In the genomic region with DNA sequence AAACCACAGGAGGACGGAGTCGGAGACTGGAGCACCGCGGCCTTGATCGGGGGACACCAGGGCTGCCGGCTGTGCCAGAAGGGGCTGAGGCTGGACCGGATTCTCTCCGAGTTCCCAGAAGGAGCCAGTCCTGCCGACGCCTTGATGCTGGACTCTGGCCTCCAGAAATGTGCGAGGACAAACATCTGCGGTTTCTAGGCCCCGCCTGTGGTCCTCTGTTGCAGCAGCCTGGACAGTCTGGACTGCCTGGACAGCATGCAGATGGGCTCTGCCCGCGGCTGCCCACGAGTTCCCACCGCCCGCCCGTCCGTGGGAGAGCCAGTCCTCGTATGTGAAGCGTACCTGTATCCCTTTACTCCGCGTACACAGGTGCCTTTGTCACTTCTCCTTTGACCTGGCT, we compare ENCODE assay signal across 22 cellular contexts. TPM values are rescaled to one million over a fixed set of nuclear protein-coding genes. Genes with fewer than 3 reads are reported as not detected.
"Had no signal": no experiment of that assay in that cellular context is flagged by ENCODE, and none has a peak within 500 bp of the region (broad histone marks: within the 10 kb centered on the region; RNA-seq: fewer than 3 reads in every experiment).

No MANE protein-coding gene starts in this region.

RNA-seq across cellular contexts. Expression of gene ICOSLG, which starts 34.6 kb away (rescaled TPM):
- total RNA-seq: osteoblast had no signal

RNA-seq across cellular contexts. Expression of gene DNMT3L, which starts 55.5 kb away (rescaled TPM):
- total RNA-seq: heart right ventricle; hepatocyte; kidney epithelial cell; lower leg skin; lung microvascular endothelial cell; mesenteric fat pad; mucosa of gallbladder; naive thymus-derived CD8-positive, alpha-beta T cell; neural crest cell; osteoblast; posterior vena cava; pulmonary artery endothelial cell; renal cortical epithelial cell; right atrium auricular region; sigmoid colon; spleen; subcutaneous adipose tissue; suprapubic skin; thoracic aorta; ureter; uterus had no signal
- polyA plus RNA-seq: heart right ventricle; naive thymus-derived CD8-positive, alpha-beta T cell; sigmoid colon; small intestine; spleen had no signal
